Comparison of ENCODE assay signal across 8 cellular contexts in genomic region chr11:67372993-67373915, GRCh38. TPM values are rescaled to one million over a fixed set of nuclear protein-coding genes. Genes with fewer than 3 reads are reported as not detected.
A peak's percentile ranks its signal among the peaks of the same experiment; 100 is the strongest.
DNase-seq lines count a peak whose midpoint lies in the region; ATAC-seq and TF ChIP-seq lines count a peak whose summit lies in the region.

CLCF1 (minus strand) TSS chr11:67373598; CDS start chr11:67373539, 59 bp downstream.

- ATAC-seq in gastroesophageal sphincter, result peak; percentile 64
- ATAC-seq in HG03521 (IDR thresholded peaks at IDR 0.05; ENCODE audit: unreplicated experiment), result no peak

- no peaks in the 10 kb centered on the region for H3K36me3 ChIP-seq in Peyer's patch
- H3K36me3 ChIP-seq in gastroesophageal sphincter, result no peaks in the 10 kb centered on the region
- H3K36me3 ChIP-seq in ovary, result no peaks in the 10 kb centered on the region

- no peak for DNase-seq in AG04449 (ENCODE audit: low read depth, low spot score)
- peak; percentile 88 for DNase-seq in GM20000 (ENCODE audit: low spot score)
- DNase-seq in Peyer's patch, result peak; percentile 81 to 92 (median 87)
- peak; percentile 82 for DNase-seq in activated gamma-delta T cell treated with anti-CD3 and anti-CD28 coated beads, Interleukin-2, amount 50 U/mL, for 16 hours (ENCODE audit: low read depth)
- peak; percentile 75 to 84 (median 82) for DNase-seq in ovary
- DNase-seq in G401 (ENCODE audit: low spot score), result no peak

- H3K9me3 ChIP-seq in Peyer's patch, result no peaks in the 10 kb centered on the region
- H3K9me3 ChIP-seq in gastroesophageal sphincter, result no peaks in the 10 kb centered on the region
- H3K9me3 ChIP-seq in ovary, result no peaks in the 10 kb centered on the region

- H3K27me3 ChIP-seq in Peyer's patch (no peaks in the 10 kb centered on the region), gastroesophageal sphincter (no peaks in the 10 kb centered on the region), ovary (no peaks in the 10 kb centered on the region)

- in situ Hi-C loops in G401 (cut with HindIII; ENCODE audit: low sequenced_read_pairs), result no loop called here

- H3K4me1 ChIP-seq in Peyer's patch (peaks cover 3 to 56% (median 26%) of the 10 kb centered on the region in 4 donors), gastroesophageal sphincter (peaks cover 0 to 71% (median 40%) of the 10 kb centered on the region in 3 donors), ovary (ENCODE audit: insufficient read depth) (peaks cover 26% of the 10 kb centered on the region)

- peak within 1 kb of the TSS; percentile 90 to 96 (median 94) for H3K27ac ChIP-seq in Peyer's patch
- H3K27ac ChIP-seq in gastroesophageal sphincter, result peak within 1 kb of the TSS; percentile 87 to 99 (median 99)
- peak within 1 kb of the TSS; percentile 78 to 85 for H3K27ac ChIP-seq in ovary

- CTCF ChIA-PET in AG04449 (lab: Yijun Ruan, JAX), result interaction anchor here (0.6 to 47.5 kb wide), 7 partner anchors 4 to 1901 kb away, joined by 3 to 2108 read pairs (median 9); partner anchors contain the start of genes CLCF1, POLD4, PPP1CA and RAD9A

- TF ChIP-seq POLR2A in Peyer's patch (IDR thresholded peaks at IDR 0.05) (peak in 1 of 2 donors; percentile 8), gastroesophageal sphincter (IDR thresholded peaks at IDR 0.05) (peak; percentile 17 to 37), ovary (IDR thresholded peaks at IDR 0.05) (no peak)

- POLR2A ChIA-PET in AG04449 (lab: Yijun Ruan, JAX), result interaction anchor here (0.6 to 7.0 kb wide), 9 partner anchors 9 to 210 kb away, joined by 3 to 76 read pairs (median 5); partner anchors contain the start of genes GSTP1, POLD4, PPP1CA and SSH3

- 0% methylated on average over 2 of the region's 88 CpGs; no CpG with 5 or more reads in 1 of the 2 donors for WGBS in gastroesophageal sphincter (ENCODE audit: low coverage in 1 of 2), 2 donors
- WGBS in ovary, 3 donors, result 0 to 1% (median 1%) methylated on average over 55 to 79 of the region's 88 CpGs

- TF ChIP-seq CTCF in AG04449 (IDR thresholded peaks at IDR 0.05; ENCODE audit: insufficient read depth, low read length, missing control alignments) (no peak), GM20000 (IDR thresholded peaks at IDR 0.05; ENCODE audit: extremely low read depth, missing control alignments) (no peak), Peyer's patch (IDR thresholded peaks at IDR 0.05) (no peak), gastroesophageal sphincter (IDR thresholded peaks at IDR 0.05) (peak in 2 of 4 experiments; percentile 3 to 8), ovary (IDR thresholded peaks at IDR 0.05) (no peak)

- TF ChIP-seq EP300 in gastroesophageal sphincter (IDR thresholded peaks at IDR 0.05) (no peak), ovary (IDR thresholded peaks at IDR 0.05) (no peak)

- intact Hi-C loops in ovary (cut with DNase I), result no loop called here

- peak within 1 kb of the TSS; percentile 67 for H3K4me3 ChIP-seq in AG04449 (ENCODE audit: low read depth, low read length)
- peak within 1 kb of the TSS; percentile 79 to 95 (median 89) for H3K4me3 ChIP-seq in Peyer's patch
- H3K4me3 ChIP-seq in gastroesophageal sphincter, result peak within 1 kb of the TSS; percentile 82 to 94
- H3K4me3 ChIP-seq in ovary, result peak within 1 kb of the TSS; percentile 69

RNA-seq across cellular contexts. Expression of gene CLCF1, which starts in this region (rescaled TPM):
- total RNA-seq in Peyer's patch (10 to 100 TPM in 2 of 4 donors, 1 to 10 TPM in 2; 1.2 to 14.9 (median 7.5) TPM), gastroesophageal sphincter (10 to 100 TPM in 1 of 4 donors, 1 to 10 TPM in 3; 6.1 to 21.7 (median 9.4) TPM), ovary (10 to 100 TPM in 1 of 7 donors, 1 to 10 TPM in 6; 3.4 to 22.9 (median 5.0) TPM)
- 1 to 10 TPM; 2.5 to 9.6 TPM for polyA plus RNA-seq in ovary
- 1.9 and 4.2 TPM in 2 replicates for total RNA-seq in G401 (2014; rRNA removed; shearing (Covaris generic))

Comparison
In these comparisons a context has a peak if more than half of its experiments do, and no peak if none do; other contexts are left out.
1. DNase-seq: peak in GM20000 (single experiment), Peyer's patch (3 of 3), activated gamma-delta T cell treated with anti-CD3 and anti-CD28 coated beads, Interleukin-2, amount 50 U/mL, for 16 hours (single experiment) and ovary (5 of 5); none in AG04449 (single experiment) and G401 (single experiment).
2. Peak in every context shown above with its lines, with median percentiles within 50 percentile points of each other: H3K4me3 ChIP-seq and H3K27ac ChIP-seq.